ENCODE assay signal across 17 cellular contexts in the genomic region with DNA sequence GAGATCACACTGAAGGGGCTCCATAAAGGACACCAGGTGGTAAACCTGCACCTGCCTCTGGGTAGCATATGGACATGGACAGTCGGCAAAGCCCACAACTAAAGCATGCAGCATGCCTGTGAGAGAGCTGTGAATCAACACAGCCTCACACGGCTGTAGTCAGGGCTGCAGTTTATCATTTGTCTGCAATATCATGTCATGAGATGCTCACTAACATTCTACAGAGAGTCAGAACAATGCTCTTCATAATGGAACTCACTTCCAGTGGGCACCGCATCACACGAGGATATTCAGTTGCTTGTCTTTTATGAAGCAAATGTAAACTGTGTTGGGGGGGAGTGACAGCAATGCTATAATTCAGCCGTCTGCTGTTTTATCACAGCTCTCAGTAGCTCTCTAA.
DNase-seq lines count a peak whose midpoint lies in the region; ATAC-seq and TF ChIP-seq lines count a peak whose summit lies in the region.
"Had no signal": no experiment of that assay in that cellular context is flagged by ENCODE, and none has a peak within 500 bp of the region (broad histone marks: within the 10 kb centered on the region; RNA-seq: fewer than 3 reads in every experiment).

No MANE protein-coding gene starts in this region.

- TF ChIP-seq CTCF in brain (conservative IDR thresholded peaks at IDR 0.05), result no peak

- H3K4me3 Mint-ChIP-seq in brain, result peak overlapping the region in 2 of 5 experiments; percentile 17 to 48
- H3K4me3 Mint-ChIP-seq: GM23338 had no signal

- peaks cover 0 to 19% (median 8%) of the 10 kb centered on the region in 5 experiments for H3K9me3 Mint-ChIP-seq in brain

- H3K4me1 Mint-ChIP-seq in brain, result peaks cover 46% of the 10 kb centered on the region
- H3K4me1 Mint-ChIP-seq: GM23338 had no signal

- no peaks in the 10 kb centered on the region for H3K27me3 Mint-ChIP-seq in brain

- no peak for ATAC-seq in HG03135 (IDR thresholded peaks at IDR 0.05; ENCODE audit: unreplicated experiment)
- ATAC-seq: GM23338, HCT116, Right ventricle myocardium inferior had no signal

- DNase-seq in NCI-H748 (lab: John Stamatoyannopoulos, UW; ENCODE audit: unreplicated experiment) (peak; percentile 27), NCI-H748 treated with DMSO at 0.1 percent for 48 hours (lab: John Stamatoyannopoulos, UW) (no peak), NCI-H69 (lab: John Stamatoyannopoulos, UW) (peak; percentile 44), GDM1 (lab: John Stamatoyannopoulos, UW) (no peak), A172 (ENCODE audit: low spot score) (no peak)
- DNase-seq: ACHN, DND-41, Kasumi-1, MM.1S, NCI-H1105 treated with DMSO at 0.1 percent for 48 hours, NCI-H1930, T1000 had no signal

- H3K36me3 Mint-ChIP-seq in brain, result no peaks in the 10 kb centered on the region

- H3K27ac Mint-ChIP-seq in brain, result peak overlapping the region in 4 of 5 experiments; percentile 33 to 75 (median 54)
- H3K27ac Mint-ChIP-seq: GM23338 had no signal

Comparison
In these comparisons a context has a peak if more than half of its experiments do, and no peak if none do; other contexts are left out.
1. DNase-seq: peak in NCI-H748 (single experiment) and NCI-H69 (single experiment); none in NCI-H748 treated with DMSO at 0.1 percent for 48 hours (single experiment), GDM1 (single experiment) and A172 (single experiment).